ENCODE assay signal across 8 cellular contexts in genomic region chr2:111839625-111840282, GRCh38. TPM values are rescaled to one million over a fixed set of nuclear protein-coding genes. Genes with fewer than 3 reads are reported as not detected.
A peak's percentile ranks its signal among the peaks of the same experiment; 100 is the strongest.
DNase-seq lines count a peak whose midpoint lies in the region; ATAC-seq, FAIRE-seq and TF ChIP-seq lines count a peak whose summit lies in the region.
"Not testable (repeated sequence)": the region's sequence is repeated elsewhere in the genome, so short reads cannot be mapped to it uniquely, and the experiment has no call there.

No MANE protein-coding gene starts in this region.

- not testable (repeated sequence) for TF ChIP-seq CTCF in CD4-positive, alpha-beta T cell (IDR thresholded peaks at IDR 0.05); brain microvascular endothelial cell (IDR thresholded peaks at IDR 0.05; ENCODE audit: low read depth, low read length, missing control alignments); fibroblast of lung (conservative IDR thresholded peaks at IDR 0.05 in 1 of 2, IDR thresholded peaks at IDR 0.05 in 1 of 2; ENCODE audit: low read depth in 1 of 2, low read length in 2 of 2); right lobe of liver (IDR thresholded peaks at IDR 0.05)

- POLR2A ChIA-PET in CD4-positive, alpha-beta T cell (lab: Charles Lee) = not testable (repeated sequence)

- H3K36me3 Mint-ChIP-seq in CD4-positive, alpha-beta T cell (ENCODE audit: low read depth) = peaks cover 63% of the 10 kb centered on the region

- H3K27ac Mint-ChIP-seq in CD4-positive, alpha-beta T cell = peak overlapping the region; percentile 22

- not testable (repeated sequence) for ATAC-seq in CD4-positive, alpha-beta T cell (ENCODE audit: poor library complexity)
- peak; percentile 64 to 73 (median 70) for ATAC-seq in right lobe of liver

- H3K27me3 Mint-ChIP-seq in CD4-positive, alpha-beta T cell = not testable (repeated sequence)

- not testable (repeated sequence) for H3K4me3 ChIP-seq in SK-N-MC; brain microvascular endothelial cell (ENCODE audit: low read depth, low read length); fibroblast of lung (replicated peaks in 1 of 4; ENCODE audit: control extremely low read depth in 1 of 4, insufficient read depth in 1 of 4, low read depth in 3 of 4, low read length in 4 of 4); right lobe of liver; small intestine (ENCODE audit: low read depth in 1 of 2, low read length in 2 of 2)

- not testable (repeated sequence) for H3K9ac ChIP-seq in SK-N-MC (ENCODE audit: insufficient read length); fibroblast of lung (ENCODE audit: insufficient read depth, low read length)

- not testable (repeated sequence) for H3K79me2 ChIP-seq in fibroblast of lung (ENCODE audit: control insufficient read depth, insufficient read depth, low read length)

- peak; percentile 19 for FAIRE-seq in small intestine (lab: Jason Lieb, UNC)

- WGBS in right lobe of liver (ENCODE audit: insufficient coverage, low coverage, low lambda C conversion rate, missing lambda C conversion rate) = 44% methylated on average over 2 of the region's 3 CpGs
- 63 to 85% (median 69%) methylated on average over 2 to 3 of the region's 3 CpGs for WGBS in small intestine, 3 donors

- DNase-seq in CD4-positive, alpha-beta T cell; right lobe of liver; small intestine: not testable (repeated sequence)
- DNase-seq in HT1080 (ENCODE audit: low read depth) = peak; percentile 31
- peak; percentile 41 for DNase-seq in NCI-H2227 (lab: John Stamatoyannopoulos, UW; ENCODE audit: unreplicated experiment)
- peak; percentile 26 for DNase-seq in SK-N-MC (ENCODE audit: low read depth, low spot score)
- DNase-seq in brain microvascular endothelial cell = peak; percentile 90
- DNase-seq in fibroblast of lung (ENCODE audit: low read depth in 2 of 2) = peak; percentile 47 to 59

- not testable (repeated sequence) for H3K4me2 ChIP-seq in fibroblast of lung (ENCODE audit: extremely low read depth, insufficient read depth, low read length)

- H3K4me1 ChIP-seq in fibroblast of lung (ENCODE audit: control insufficient read depth, extremely low read depth, insufficient read depth, low read length); right lobe of liver; small intestine (ENCODE audit: control insufficient read depth in 2 of 2, insufficient read depth in 1 of 2, low read depth in 1 of 2, low read length in 1 of 2): not testable (repeated sequence)

- CTCF ChIA-PET in CD4-positive, alpha-beta T cell (lab: Charles Lee) = not testable (repeated sequence)

- not testable (repeated sequence) for H3K27ac ChIP-seq in CD4-positive, alpha-beta T cell (ENCODE audit: low read depth, low read length); fibroblast of lung (ENCODE audit: insufficient read depth, low read length); right lobe of liver; small intestine (ENCODE audit: low read depth in 1 of 2, low read length in 1 of 2)
- H3K27ac ChIP-seq in SK-N-MC (peak overlapping the region; percentile 71; the same call in 1 of the 2 replicates), brain microvascular endothelial cell (peak overlapping the region; percentile 40)

- not testable (repeated sequence) for H3K36me3 ChIP-seq in SK-N-MC (ENCODE audit: insufficient read depth, low read length); brain microvascular endothelial cell (replicated peaks); fibroblast of lung (ENCODE audit: control insufficient read depth, insufficient read depth, low read length); right lobe of liver; small intestine (ENCODE audit: control insufficient read depth in 2 of 2, insufficient read depth in 2 of 2, low read length in 2 of 2)

- not testable (repeated sequence) for H3K9me3 Mint-ChIP-seq in CD4-positive, alpha-beta T cell

- intact Hi-C loops in CD4-positive, alpha-beta T cell (cut with DNase I, micrococcal nuclease); right lobe of liver (cut with DNase I): not testable (repeated sequence)

- H3K9me3 ChIP-seq in CD4-positive, alpha-beta T cell (ENCODE audit: control insufficient read depth, low read length); SK-N-MC (ENCODE audit: low read depth, low read length); fibroblast of lung (ENCODE audit: control insufficient read depth, insufficient read depth, low read depth, low read length); right lobe of liver; small intestine (ENCODE audit: control insufficient read depth, low read depth): not testable (repeated sequence)

- H3K27me3 ChIP-seq in CD4-positive, alpha-beta T cell (ENCODE audit: control insufficient read depth, insufficient read depth, low read length); brain microvascular endothelial cell (replicated peaks); fibroblast of lung (ENCODE audit: control insufficient read depth, insufficient read depth, low read length); right lobe of liver; small intestine (ENCODE audit: control insufficient read depth in 2 of 2, insufficient read depth in 2 of 2, low read length in 2 of 2): not testable (repeated sequence)

- H4K20me1 ChIP-seq in fibroblast of lung (ENCODE audit: control insufficient read depth, extremely low read depth, insufficient read depth, low read length) = not testable (repeated sequence)

- H2AFZ ChIP-seq in fibroblast of lung (ENCODE audit: low read length) = not testable (repeated sequence)

- in situ Hi-C loops in brain microvascular endothelial cell (cut with HindIII; ENCODE audit: low pct_ligation_motif_present, low sequenced_read_pairs) = not testable (repeated sequence)

- not testable (repeated sequence) for H3K4me1 Mint-ChIP-seq in CD4-positive, alpha-beta T cell (ENCODE audit: low read depth)

- not testable (repeated sequence) for H3K4me3 Mint-ChIP-seq in CD4-positive, alpha-beta T cell

- not testable (repeated sequence) for TF ChIP-seq POLR2A in right lobe of liver (IDR thresholded peaks at IDR 0.05)

RNA-seq across cellular contexts. Expression of gene ANAPC1, which starts 44.2 kb away (rescaled TPM):
- 10 to 100 TPM; 34.0 to 39.5 TPM for total RNA-seq in CD4-positive, alpha-beta T cell
- 78.4 and 108 TPM in 2 replicates for total RNA-seq in HT1080 (2014; rRNA removed; shearing (Covaris generic))
- polyA plus RNA-seq in HT1080 (2015; cell fraction: cytosol; rRNA removed) = 22.8 and 27.2 TPM in 2 replicates
- polyA plus RNA-seq in HT1080 (2015; cell fraction: nucleus; rRNA removed) = 59.1 and 64.7 TPM in 2 replicates
- total RNA-seq in fibroblast of lung = 42.1 and 46.1 TPM in 2 replicates
- polyA plus RNA-seq in fibroblast of lung = 19.6 and 26.9 TPM in 2 replicates
- polyA plus RNA-seq in fibroblast of lung (2012) = 11.2 and 14.9 TPM in 2 replicates
- 15.5 and 58.7 TPM in 2 replicates for polyA minus RNA-seq in fibroblast of lung (ENCODE audit: low replicate concordance)
- 10 to 100 TPM; 14.4 to 40.3 (median 17.7) TPM for total RNA-seq in right lobe of liver
- 10 to 100 TPM in 1 of 3 donors, 1 to 10 TPM in 2; 2.4 to 11.5 (median 5.4) TPM for polyA plus RNA-seq in small intestine

RNA-seq across cellular contexts. Expression of gene MERTK, which starts 58.7 kb away (rescaled TPM):
- under 1 TPM; 0.08 to 0.19 TPM for total RNA-seq in CD4-positive, alpha-beta T cell
- total RNA-seq in HT1080 (2014; rRNA removed; shearing (Covaris generic)) = 2.4 and 3.2 TPM in 2 replicates
- 0.23 and 0.25 TPM in 2 replicates for polyA plus RNA-seq in HT1080 (2015; cell fraction: cytosol; rRNA removed)
- polyA plus RNA-seq in HT1080 (2015; cell fraction: nucleus; rRNA removed) = 0.29 and 0.54 TPM in 2 replicates
- 1.8 and 6.6 TPM in 2 replicates for total RNA-seq in fibroblast of lung
- polyA plus RNA-seq in fibroblast of lung = 0.34 and 0.71 TPM in 2 replicates
- 0.21 and 0.62 TPM in 2 replicates for polyA plus RNA-seq in fibroblast of lung (2012)
- 0.59 and 0.82 TPM in 2 replicates for polyA minus RNA-seq in fibroblast of lung (ENCODE audit: low replicate concordance)
- 10 to 100 TPM; 10.6 to 18.3 (median 13.1) TPM for total RNA-seq in right lobe of liver
- polyA plus RNA-seq in small intestine = 1 to 10 TPM; 4.1 to 9.8 (median 4.9) TPM
